ENCODE assay signal across 19 cellular contexts in genomic region chr10:92832121-92832520, GRCh38. TPM values are rescaled to one million over a fixed set of nuclear protein-coding genes. Genes with fewer than 3 reads are reported as not detected.
DNase-seq lines count a peak whose midpoint lies in the region; ATAC-seq, FAIRE-seq and TF ChIP-seq lines count a peak whose summit lies in the region.
"Had no signal": no experiment of that assay in that cellular context is flagged by ENCODE, and none has a peak within 500 bp of the region (broad histone marks: within the 10 kb centered on the region; RNA-seq: fewer than 3 reads in every experiment).

No MANE protein-coding gene starts in this region.

- POLR2A ChIA-PET in endothelial cell of umbilical vein (lab: Charles Lee) = no interaction called here

- no peaks in the 10 kb centered on the region for H3K9me1 ChIP-seq in endothelial cell of umbilical vein (replicated peaks; ENCODE audit: control insufficient read depth, extremely low read depth, insufficient read depth, low read length)

- BruUV-seq in endothelial cell of umbilical vein (replicated peaks; lab: Mats Ljungman, UMichigan) = no TSS peak

- H3K9ac ChIP-seq in endothelial cell of umbilical vein (replicated peaks; ENCODE audit: extremely low read depth, insufficient read depth, low read length) = peak overlapping the region; percentile 87
- H3K9ac ChIP-seq: BLaER1, GM23248 had no signal

- H3K27me3 Mint-ChIP-seq in activated naive CD8-positive, alpha-beta T cell treated with anti-CD3 and anti-CD28 coated beads, Interleukin-2, amount 50 U/mL, for 24 hours = no peaks in the 10 kb centered on the region
- no peaks in the 10 kb centered on the region for H3K27me3 Mint-ChIP-seq in activated naive CD8-positive, alpha-beta T cell treated with anti-CD3 and anti-CD28 coated beads for 36 hours
- H3K27me3 Mint-ChIP-seq: CD4-positive, alpha-beta memory T cell had no signal

- H3K36me3 Mint-ChIP-seq in activated naive CD8-positive, alpha-beta T cell treated with anti-CD3 and anti-CD28 coated beads, Interleukin-2, amount 50 U/mL, for 24 hours (ENCODE audit: low read depth) = no peaks in the 10 kb centered on the region
- no peaks in the 10 kb centered on the region for H3K36me3 Mint-ChIP-seq in activated naive CD8-positive, alpha-beta T cell treated with anti-CD3 and anti-CD28 coated beads for 36 hours
- H3K36me3 Mint-ChIP-seq: CD4-positive, alpha-beta memory T cell had no signal

- WGBS in lung, 2 donors = 87 to 94% methylated on average over 10 of the region's 10 CpGs

- no peak for ATAC-seq in activated naive CD8-positive, alpha-beta T cell treated with anti-CD3 and anti-CD28 coated beads, Interleukin-2, amount 50 U/mL, for 24 hours
- no peak for ATAC-seq in lung (ENCODE audit: insufficient read depth, low FRiP score)
- no peak for ATAC-seq in GM21360 (IDR thresholded peaks at IDR 0.05; ENCODE audit: unreplicated experiment)
- no peak for ATAC-seq in GM18868 (IDR thresholded peaks at IDR 0.05; ENCODE audit: unreplicated experiment)
- ATAC-seq: A549 had no signal

- H2AFZ ChIP-seq in endothelial cell of umbilical vein (ENCODE audit: low read depth, low read length) = no peak overlapping the region
- H2AFZ ChIP-seq: GM23248 had no signal

- intact Hi-C loops in endothelial cell of umbilical vein (cut with micrococcal nuclease) = loop anchor here (5.0 to 10.0 kb wide), 2 partner anchors 260 to 633 kb away; partner anchors contain the start of gene IDE

- no peaks in the 10 kb centered on the region for H4K20me1 ChIP-seq in endothelial cell of umbilical vein (replicated peaks; ENCODE audit: control insufficient read depth, extremely low read depth, insufficient read depth, low read length)
- H4K20me1 ChIP-seq: BLaER1 had no signal

- no peak for TF ChIP-seq POLR2A in endothelial cell of umbilical vein (IDR thresholded peaks at IDR 0.05; ENCODE audit: low read depth, low read length)

- H3K4me1 ChIP-seq in endothelial cell of umbilical vein (ENCODE audit: control insufficient read depth, extremely low read depth, insufficient read depth, low read length) (peaks cover 58% of the 10 kb centered on the region), lung (ENCODE audit: control insufficient read depth in 2 of 2, insufficient read depth in 2 of 2, low read length in 2 of 2) (peaks cover 2 to 4% of the 10 kb centered on the region in 2 donors)

- no peak for FAIRE-seq in endothelial cell of umbilical vein (lab: Jason Lieb, UNC)
- FAIRE-seq: A549, GM19239 had no signal

- H3K4me1 Mint-ChIP-seq in activated naive CD8-positive, alpha-beta T cell treated with anti-CD3 and anti-CD28 coated beads, Interleukin-2, amount 50 U/mL, for 24 hours = peaks cover 13% of the 10 kb centered on the region
- H3K4me1 Mint-ChIP-seq in activated naive CD8-positive, alpha-beta T cell treated with anti-CD3 and anti-CD28 coated beads for 36 hours = peaks cover 8% of the 10 kb centered on the region

- H3K27ac ChIP-seq in endothelial cell of umbilical vein (ENCODE audit: insufficient read depth, low read depth, low read length) = peak overlapping the region; percentile 91
- no peak overlapping the region for H3K27ac ChIP-seq in lung (ENCODE audit: low read depth in 1 of 2, low read length in 1 of 2)
- H3K27ac ChIP-seq: 22Rv1, A549, BLaER1, GM23248 had no signal

- peaks cover 46% of the 10 kb centered on the region for H3K79me2 ChIP-seq in endothelial cell of umbilical vein (ENCODE audit: control insufficient read depth, insufficient read depth, low read length)

- H3K4me3 ChIP-seq in endothelial cell of umbilical vein (replicated peaks in 1 of 3; ENCODE audit: insufficient read depth in 1 of 3, low read depth in 1 of 3, low read length in 3 of 3) (peak overlapping the region; percentile 53 to 91 (median 69)), lung (peak overlapping the region; percentile 4)
- H3K4me3 ChIP-seq: A549, BLaER1, GM23248, HAP-1 had no signal

- peaks cover 5 to 9% of the 10 kb centered on the region in 2 experiments for H3K36me3 ChIP-seq in endothelial cell of umbilical vein (ENCODE audit: control insufficient read depth in 2 of 2, extremely low read depth in 1 of 2, insufficient read depth in 2 of 2, low read length in 2 of 2)
- H3K36me3 ChIP-seq in lung (ENCODE audit: control insufficient read depth in 2 of 2, insufficient read depth in 2 of 2, low read length in 2 of 2) = no peaks in the 10 kb centered on the region
- H3K36me3 ChIP-seq: BLaER1, HAP-1 had no signal

- peak overlapping the region; percentile 90 for H3K4me2 ChIP-seq in endothelial cell of umbilical vein (ENCODE audit: insufficient read depth, low read length)
- H3K4me2 ChIP-seq: A549 had no signal

- peak overlapping the region; percentile 24 for H3K4me3 Mint-ChIP-seq in activated naive CD8-positive, alpha-beta T cell treated with anti-CD3 and anti-CD28 coated beads, Interleukin-2, amount 50 U/mL, for 24 hours
- no peak overlapping the region for H3K4me3 Mint-ChIP-seq in activated naive CD8-positive, alpha-beta T cell treated with anti-CD3 and anti-CD28 coated beads for 36 hours

- dilution Hi-C loops in endothelial cell of umbilical vein (cut with MboI; ENCODE audit: extremely low pct_ligation_motif_present, low sequenced_read_pairs) = no loop called here

- CTCF ChIA-PET in endothelial cell of umbilical vein (lab: Charles Lee) = interaction anchor here (1.4 to 4.1 kb wide), 3 partner anchors 9 to 315 kb away, joined by 3 to 60 read pairs (median 45); no protein-coding TSS in a partner anchor

- no peaks in the 10 kb centered on the region for H3K27me3 ChIP-seq in endothelial cell of umbilical vein (ENCODE audit: control insufficient read depth in 2 of 2, insufficient read depth in 2 of 2, low read length in 2 of 2)
- H3K27me3 ChIP-seq in lung (ENCODE audit: control insufficient read depth, insufficient read depth) = no peaks in the 10 kb centered on the region
- H3K27me3 ChIP-seq: BLaER1 had no signal

- DNase-seq in activated naive CD8-positive, alpha-beta T cell treated with anti-CD3 and anti-CD28 coated beads, Interleukin-2, amount 50 U/mL, for 24 hours = no peak
- no peak for DNase-seq in activated naive CD8-positive, alpha-beta T cell treated with anti-CD3 and anti-CD28 coated beads for 36 hours
- no peak for DNase-seq in endothelial cell of umbilical vein (ENCODE audit: low read depth, low spot score)
- no peak for DNase-seq in lung (ENCODE audit: low spot score)
- DNase-seq in NCI-H1417 (lab: John Stamatoyannopoulos, UW) = no peak
- DNase-seq in activated naive CD4-positive, alpha-beta T cell (lab: John Stamatoyannopoulos, UW) = no peak
- DNase-seq: Calu3; CD4-positive, alpha-beta memory T cell; DMS79 treated with DMSO at 0.1 percent for 48 hours; GF-D8; GM23248 had no signal

- H3K27ac Mint-ChIP-seq in activated naive CD8-positive, alpha-beta T cell treated with anti-CD3 and anti-CD28 coated beads, Interleukin-2, amount 50 U/mL, for 24 hours = no peak overlapping the region
- H3K27ac Mint-ChIP-seq in activated naive CD8-positive, alpha-beta T cell treated with anti-CD3 and anti-CD28 coated beads for 36 hours = no peak overlapping the region
- H3K27ac Mint-ChIP-seq: CD14-positive monocyte; CD4-positive, alpha-beta memory T cell had no signal

- TF ChIP-seq CTCF in endothelial cell of umbilical vein (IDR thresholded peaks at IDR 0.05; ENCODE audit: extremely low read depth in 1 of 2, insufficient read depth in 1 of 2, low read depth in 1 of 2, low read length in 2 of 2) (no peak), lung (IDR thresholded peaks at IDR 0.05; ENCODE audit: control extremely low read depth, extremely low read depth) (no peak)

- H3K9me3 ChIP-seq in endothelial cell of umbilical vein (replicated peaks; ENCODE audit: control insufficient read depth, insufficient read depth, low read length) (no peaks in the 10 kb centered on the region), lung (ENCODE audit: control insufficient read depth in 2 of 2, insufficient read depth in 1 of 2, low read length in 1 of 2) (peaks cover 0 to 2% of the 10 kb centered on the region in 2 donors)
- H3K9me3 ChIP-seq: A549, BLaER1, HAP-1 had no signal

- peaks cover 7% of the 10 kb centered on the region for H3K9me3 Mint-ChIP-seq in activated naive CD8-positive, alpha-beta T cell treated with anti-CD3 and anti-CD28 coated beads, Interleukin-2, amount 50 U/mL, for 24 hours
- peaks cover 3% of the 10 kb centered on the region for H3K9me3 Mint-ChIP-seq in activated naive CD8-positive, alpha-beta T cell treated with anti-CD3 and anti-CD28 coated beads for 36 hours
- H3K9me3 Mint-ChIP-seq: CD4-positive, alpha-beta memory T cell had no signal

TF ChIP-seq in endothelial cell of umbilical vein, 7 proteins besides CTCF, POLR2A, EP300 and RAD21:
- no peak for TF ChIP-seq GATA2 (IDR thresholded peaks at IDR 0.05; ENCODE audit: insufficient read depth, insufficient read length, low read depth, low read length)
- no peak for TF ChIP-seq EZH2 (IDR thresholded peaks at IDR 0.05; ENCODE audit: borderline replicate concordance, low read depth, low read length, severe bottlenecking)
- TF ChIP-seq POLR2AphosphoS5 (IDR thresholded peaks at IDR 0.05; ENCODE audit: insufficient read depth, low read depth, low read length) = no peak
- TF ChIP-seq JUN (IDR thresholded peaks at IDR 0.05; ENCODE audit: borderline replicate concordance, insufficient read depth, insufficient read length, low read depth) = no peak
- no peak for TF ChIP-seq FOS (IDR thresholded peaks at IDR 0.05; ENCODE audit: borderline replicate concordance, insufficient read depth, low read length)
- no peak for TF ChIP-seq MYC (IDR thresholded peaks at IDR 0.05; ENCODE audit: low read depth, low read length)
- TF ChIP-seq MAX (IDR thresholded peaks at IDR 0.05; ENCODE audit: insufficient read depth, insufficient read length) = no peak
TF ChIP-seq in endothelial cell of umbilical vein: peak in this region for 0.

RNA-seq across cellular contexts. Expression of gene EXOC6, which starts 16.2 kb away (rescaled TPM):
- total RNA-seq in activated naive CD8-positive, alpha-beta T cell treated with anti-CD3 and anti-CD28 coated beads for 36 hours = 10 to 100 TPM; 11.9 to 12.4 TPM
- total RNA-seq in endothelial cell of umbilical vein (103 and 108 TPM in 2 replicates), lung (10 to 100 TPM; 14.5 to 40.1 TPM)
- polyA plus RNA-seq in endothelial cell of umbilical vein (72.6 and 105 TPM in 2 replicates), lung (1 to 10 TPM; 8.6 to 9.4 TPM)
- 44.2 and 90.5 TPM in 2 replicates for polyA plus RNA-seq in endothelial cell of umbilical vein (2011; cell fraction: cytosol; rRNA removed)
- polyA plus RNA-seq in endothelial cell of umbilical vein (2011; cell fraction: nucleus; rRNA removed) = 54.0 and 83.4 TPM in 2 replicates
- 82.2 and 93.3 TPM in 2 replicates for polyA plus RNA-seq in endothelial cell of umbilical vein (2012)
- polyA minus RNA-seq in endothelial cell of umbilical vein = 392 and 452 TPM in 2 replicates
- polyA minus RNA-seq in endothelial cell of umbilical vein (2011; cell fraction: cytosol; rRNA and poly(A)+ RNA removed) = 13.0 TPM
- 243 and 358 TPM in 2 replicates for polyA minus RNA-seq in endothelial cell of umbilical vein (2011; cell fraction: nucleus; rRNA and poly(A)+ RNA removed)
